8 cellular contexts compared by ENCODE assay signal in the genomic region with DNA sequence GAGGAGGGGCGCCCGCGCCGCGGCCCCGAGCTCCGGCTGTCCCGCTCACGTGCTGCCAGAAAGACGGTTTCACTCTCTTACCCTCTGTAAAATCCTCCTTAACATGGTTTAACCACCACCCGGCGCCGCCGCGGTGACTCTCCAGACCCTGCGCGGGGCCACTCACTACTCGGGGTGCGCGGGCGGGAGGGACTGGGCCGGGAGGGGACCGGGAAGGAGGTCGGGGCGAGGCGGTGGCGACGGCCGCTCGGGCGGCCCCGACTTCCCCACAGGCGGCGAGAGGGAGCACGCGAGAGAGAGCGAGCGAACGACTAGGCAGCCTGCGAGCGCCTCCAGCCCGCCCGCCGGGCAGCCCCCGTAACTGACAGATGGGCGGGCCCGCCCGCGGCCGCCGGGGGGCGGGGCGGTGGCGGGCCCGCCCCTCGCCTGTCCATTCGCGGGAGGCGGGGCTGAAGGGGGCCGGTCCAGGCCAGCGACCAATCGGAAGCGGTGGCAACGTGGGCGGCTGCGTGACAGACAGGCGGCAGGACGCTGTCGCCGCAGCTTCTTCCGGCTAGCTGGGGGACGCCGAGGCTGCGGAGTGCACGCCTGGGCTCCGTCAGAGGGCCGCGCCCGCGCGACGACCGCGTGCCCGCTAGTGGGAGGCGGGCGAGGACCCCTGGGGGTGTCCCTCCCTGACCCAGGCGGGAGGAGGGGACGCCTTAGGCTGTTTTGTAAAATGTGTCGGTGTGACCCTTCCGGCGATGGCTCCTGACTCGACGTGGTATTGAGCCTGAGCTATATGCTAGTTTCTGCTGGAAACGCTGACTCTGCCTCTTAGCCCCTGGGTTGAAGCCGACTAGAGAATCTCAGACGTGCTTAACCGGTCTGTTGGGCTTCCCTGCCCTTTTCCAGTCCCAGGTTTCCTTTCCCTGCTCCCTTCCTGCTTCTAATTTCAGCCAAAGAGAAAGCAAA. TPM values are rescaled to one million over a fixed set of nuclear protein-coding genes. Genes with fewer than 3 reads are reported as not detected.
DNase-seq lines count a peak whose midpoint lies in the region; ATAC-seq and TF ChIP-seq lines count a peak whose summit lies in the region.

EEA1 (minus strand) TSS at position 334 of the 954 bp plus-strand sequence; CDS start at position 105, 229 bp downstream.

- POLR2A ChIA-PET in OCI-LY7 (lab: Charles Lee): interaction anchor here (0.6 to 5.6 kb wide), 7 partner anchors 14 to 792 kb away, joined by 3 to 27 read pairs (median 4); no protein-coding TSS in a partner anchor

- peaks cover 38% of the 10 kb centered on the region; the same call in 1 of the 2 replicates for H3K79me2 ChIP-seq in OCI-LY7 (ENCODE audit: insufficient read depth, low read depth, low read length)

- DNase-seq in DMS 273 treated with DMSO at 0.1 percent for 48 hours (lab: John Stamatoyannopoulos, UW) (peak; percentile 66), HuH-7.5 (ENCODE audit: low spot score) (peak; percentile 88), OCI-LY7 (ENCODE audit: low spot score) (peak; percentile 97), activated T-cell treated with anti-CD3 and anti-CD28 coated beads for 24 hours (ENCODE audit: low read depth) (peak; percentile 95), epithelial cell of esophagus (ENCODE audit: low read depth) (peak; percentile 98), mucosa of descending colon (peak; percentile 96 to 99 (median 98))
- DNase-seq in stimulated activated CD8-positive, alpha-beta memory T cell treated with anti-CD3 and anti-CD28 coated beads, Interleukin-4, amount 100 ng/mL, for 24 hours (ENCODE audit: low read depth): peak; percentile 95

- intact Hi-C loops in OCI-LY7 (cut with micrococcal nuclease; ENCODE audit: unreplicated experiment): loop anchor here (1.0 to 5.0 kb wide), 4 partner anchors 144 to 513 kb away; partner anchors contain the start of gene UBE2N
- intact Hi-C loops in mucosa of descending colon (cut with DNase I, micrococcal nuclease): no loop called here

- H4K20me1 ChIP-seq in OCI-LY7 (ENCODE audit: insufficient read depth, low read length): peaks cover 15% of the 10 kb centered on the region; the same call in 1 of the 2 replicates

- H2AFZ ChIP-seq in OCI-LY7 (ENCODE audit: low read length): peak within 1 kb of the TSS; percentile 80

- no peaks in the 10 kb centered on the region for H3K9me3 ChIP-seq in OCI-LY7 (ENCODE audit: low read length)
- H3K9me3 ChIP-seq in mucosa of descending colon: no peaks in the 10 kb centered on the region

- H3K36me3 ChIP-seq in OCI-LY7 (ENCODE audit: insufficient read depth, low read length) (no peaks in the 10 kb centered on the region), mucosa of descending colon (ENCODE audit: low read depth) (no peaks in the 10 kb centered on the region)

- peaks cover 28% of the 10 kb centered on the region for H3K4me1 ChIP-seq in OCI-LY7 (ENCODE audit: insufficient read depth, low read length, poor library complexity, severe bottlenecking)
- H3K4me1 ChIP-seq in mucosa of descending colon (ENCODE audit: low read depth): peaks cover 17% of the 10 kb centered on the region

- BruUV-seq in OCI-LY7 (replicated peaks; lab: Mats Ljungman, UMichigan): no TSS peak

- H3K9me2 ChIP-seq in OCI-LY7 (ENCODE audit: insufficient read depth, low read length): no peaks in the 10 kb centered on the region

- CTCF ChIA-PET in OCI-LY7 (lab: Charles Lee; ENCODE audit: unreplicated experiment): interaction anchor here (0.6 kb wide), 1 partner anchor 538 kb away, joined by 3 read pairs; the partner anchor contains the start of gene MRPL42

- H3K4me3 ChIP-seq in OCI-LY7 (ENCODE audit: low read depth, low read length, poor library complexity, severe bottlenecking) (peak within 1 kb of the TSS; percentile 75), epithelial cell of esophagus (ENCODE audit: low read length) (peak within 1 kb of the TSS; percentile 69), mucosa of descending colon (peak within 1 kb of the TSS; percentile 66)

- peak; percentile 40; the same call in 1 of the 2 replicates for TF ChIP-seq CTCF in OCI-LY7 (conservative IDR thresholded peaks at IDR 0.05; ENCODE audit: low read length)
- no peak for TF ChIP-seq CTCF in epithelial cell of esophagus (IDR thresholded peaks at IDR 0.05; ENCODE audit: insufficient read depth, low read depth, low read length, missing control alignments)
- no peak for TF ChIP-seq CTCF in mucosa of descending colon (IDR thresholded peaks at IDR 0.05)

- ATAC-seq in GM21526 (IDR thresholded peaks at IDR 0.05; ENCODE audit: low FRiP score, unreplicated experiment): peak; percentile 87
- peak; percentile 94 for ATAC-seq in mucosa of descending colon

- peak within 1 kb of the TSS; percentile 84 for H3K4me2 ChIP-seq in OCI-LY7 (ENCODE audit: low read length)

- H3K27ac ChIP-seq in OCI-LY7 (ENCODE audit: low read depth, low read length, poor library complexity, severe bottlenecking): peak within 1 kb of the TSS; percentile 78

RNA-seq across cellular contexts. Expression of gene EEA1, which starts in this region (rescaled TPM):
- total RNA-seq in OCI-LY7 (2014; rRNA removed; shearing (Covaris generic)): 3.0 and 8.4 TPM in 2 replicates
- total RNA-seq in OCI-LY7 (2022) (11.9 and 12.1 TPM in 2 replicates), mucosa of descending colon (10 to 100 TPM; 34.2 to 35.8 (median 34.6) TPM)

Comparison
In these comparisons a context has a peak if more than half of its experiments do, and no peak if none do; other contexts are left out.
1. Peak in every context shown above with its lines: DNase-seq, ATAC-seq, H3K4me3 ChIP-seq and H3K27ac ChIP-seq.